Comparison of ENCODE assay signal across 21 cellular contexts in genomic region chr5:140168371-140168770, GRCh38.
"Had no signal": no experiment of that assay in that cellular context is flagged by ENCODE, and none has a peak within 500 bp of the region (broad histone marks: within the 10 kb centered on the region; RNA-seq: fewer than 3 reads in every experiment).

No MANE protein-coding gene starts in this region.

- H3K36me3 ChIP-seq: brain microvascular endothelial cell, gastrocnemius medialis, left ventricle myocardium inferior, transverse colon had no signal

- H3K4me3 ChIP-seq: gastrocnemius medialis, left ventricle myocardium inferior, testis, transverse colon had no signal

- H3K4me1 ChIP-seq: gastrocnemius medialis had no signal

- H3K9me3 ChIP-seq: gastrocnemius medialis, left ventricle myocardium inferior, testis, transverse colon had no signal

- H3K27me3 ChIP-seq: brain microvascular endothelial cell, gastrocnemius medialis, testis, transverse colon had no signal

- ATAC-seq: effector memory CD8-positive, alpha-beta T cell; gastrocnemius medialis; right cardiac atrium had no signal

- DNase-seq: activated CD4-positive, alpha-beta T cell treated with anti-CD3 and anti-CD28 coated beads for 4 hours; activated CD4-positive, alpha-beta T cell treated with anti-CD3 and anti-CD28 coated beads, Interleukin-2, amount 50 U/mL, for 48 hours; activated CD8-positive, alpha-beta memory T cell treated with anti-CD3 and anti-CD28 coated beads for 24 hours; activated effector memory CD4-positive, alpha-beta T cell treated with anti-CD3 and anti-CD28 coated beads, Interleukin-2, amount 50 U/mL, for 16 hours; activated naive CD4-positive, alpha-beta T cell treated with anti-CD3 and anti-CD28 coated beads, Interleukin-2, amount 10 ng/mL, durations not matched to agents 7 days and 5 days; activated naive CD8-positive, alpha-beta T cell treated with anti-CD3 and anti-CD28 coated beads, Interleukin-2, amount 10 ng/mL, durations not matched to agents 7 days and 5 days; brain microvascular endothelial cell; caudate nucleus; cortex of kidney; effector memory CD8-positive, alpha-beta T cell; erythroblast; gastrocnemius medialis; glutamatergic neuron; left ventricle myocardium inferior; posterior cingulate gyrus; stimulated activated CD4-positive, alpha-beta T cell treated with anti-CD3 and anti-CD28 coated beads, Interleukin-2, amount 100 ng/mL, for 48 hours; stimulated activated naive CD4-positive, alpha-beta T cell treated with Interleukin-2 at 50 U/mL for 16 hours; testis; transverse colon had no signal

- H3K27ac ChIP-seq: brain microvascular endothelial cell, gastrocnemius medialis, left ventricle myocardium inferior, testis, transverse colon, VCaP had no signal
